In genomic region chr2:69493268-69493667, GRCh38 we compare ENCODE assay signal across 11 cellular contexts. TPM values are rescaled to one million over a fixed set of nuclear protein-coding genes. Genes with fewer than 3 reads are reported as not detected.
DNase-seq lines count a peak whose midpoint lies in the region; ATAC-seq and TF ChIP-seq lines count a peak whose summit lies in the region.
"Had no signal": no experiment of that assay in that cellular context is flagged by ENCODE, and none has a peak within 500 bp of the region (broad histone marks: within the 10 kb centered on the region; RNA-seq: fewer than 3 reads in every experiment).

No MANE protein-coding gene starts in this region.

- H3K4me3 ChIP-seq in BE2C (ENCODE audit: low read depth, low read length) (no peak overlapping the region), gastroesophageal sphincter (no peak overlapping the region)
- H3K4me3 ChIP-seq: thoracic aorta had no signal

- peak overlapping the region; percentile 42 for H3K27ac Mint-ChIP-seq in activated naive CD8-positive, alpha-beta T cell treated with anti-CD3 and anti-CD28 coated beads, Interleukin-2, amount 10 ng/mL, durations not matched to agents 7 days and 5 days

- H3K9me3 Mint-ChIP-seq in activated naive CD8-positive, alpha-beta T cell treated with anti-CD3 and anti-CD28 coated beads, Interleukin-2, amount 10 ng/mL, durations not matched to agents 7 days and 5 days, result no peaks in the 10 kb centered on the region
- H3K9me3 Mint-ChIP-seq: CD14-positive monocyte had no signal

- H3K27me3 ChIP-seq in BE2C (no peaks in the 10 kb centered on the region), gastroesophageal sphincter (no peaks in the 10 kb centered on the region)

- no peak for TF ChIP-seq EP300 in gastroesophageal sphincter (IDR thresholded peaks at IDR 0.05)

- WGBS in gastroesophageal sphincter (ENCODE audit: low coverage in 1 of 2), 2 donors, result 45 to 58% methylated on average over 3 to 6 of the region's 6 CpGs

- H3K9me3 ChIP-seq in BE2C, result no peaks in the 10 kb centered on the region
- H3K9me3 ChIP-seq in gastroesophageal sphincter, result no peaks in the 10 kb centered on the region
- H3K9me3 ChIP-seq: thoracic aorta had no signal

- H3K27me3 Mint-ChIP-seq in activated naive CD8-positive, alpha-beta T cell treated with anti-CD3 and anti-CD28 coated beads, Interleukin-2, amount 10 ng/mL, durations not matched to agents 7 days and 5 days, result no peaks in the 10 kb centered on the region

- H3K4me1 Mint-ChIP-seq in activated naive CD8-positive, alpha-beta T cell treated with anti-CD3 and anti-CD28 coated beads, Interleukin-2, amount 10 ng/mL, durations not matched to agents 7 days and 5 days, result peaks cover 17% of the 10 kb centered on the region

- ATAC-seq in activated naive CD8-positive, alpha-beta T cell treated with anti-CD3 and anti-CD28 coated beads, Interleukin-2, amount 10 ng/mL, durations not matched to agents 7 days and 5 days (ENCODE audit: low read depth), result no peak
- ATAC-seq in left colon (peak; percentile 71), gastroesophageal sphincter (no peak)

- TF ChIP-seq CTCF in BE2C (IDR thresholded peaks at IDR 0.05; ENCODE audit: low read depth, low read length) (peak; percentile 22; the same call in 1 of the 2 replicates), gastroesophageal sphincter (IDR thresholded peaks at IDR 0.05) (no peak)

- TF ChIP-seq POLR2A in gastroesophageal sphincter (IDR thresholded peaks at IDR 0.05), result no peak

- intact Hi-C loops in left colon (cut with DNase I, micrococcal nuclease), result no loop called here

- H3K36me3 Mint-ChIP-seq in activated naive CD8-positive, alpha-beta T cell treated with anti-CD3 and anti-CD28 coated beads, Interleukin-2, amount 10 ng/mL, durations not matched to agents 7 days and 5 days, result peaks cover 26% of the 10 kb centered on the region

- DNase-seq in BE2C (peak; percentile 54), NCI-H1092 (lab: John Stamatoyannopoulos, UW) (peak; percentile 49), left colon (peak; percentile 37 to 49), retina (no peak), NCI-H524 treated with DMSO at 0.1 percent for 48 hours (lab: John Stamatoyannopoulos, UW) (no peak)
- no peak for DNase-seq in activated naive CD8-positive, alpha-beta T cell treated with anti-CD3 and anti-CD28 coated beads, Interleukin-2, amount 10 ng/mL, durations not matched to agents 7 days and 5 days
- DNase-seq in stimulated activated naive CD4-positive, alpha-beta T cell treated with Interleukin-2 at 50 U/mL for 16 hours (lab: John Stamatoyannopoulos, UW), result no peak
- DNase-seq: NCI-H524 had no signal

- H3K4me1 ChIP-seq in BE2C, result peaks cover 7% of the 10 kb centered on the region; the same call in 1 of the 2 replicates
- peaks cover 0 to 8% (median 0%) of the 10 kb centered on the region in 3 donors for H3K4me1 ChIP-seq in gastroesophageal sphincter

- H3K36me3 ChIP-seq in BE2C (no peaks in the 10 kb centered on the region), gastroesophageal sphincter (peaks cover 0 to 49% of the 10 kb centered on the region in 2 donors)

- H3K27ac ChIP-seq in gastroesophageal sphincter, result no peak overlapping the region
- H3K27ac ChIP-seq: thoracic aorta had no signal

- no peak overlapping the region for H3K4me3 Mint-ChIP-seq in activated naive CD8-positive, alpha-beta T cell treated with anti-CD3 and anti-CD28 coated beads, Interleukin-2, amount 10 ng/mL, durations not matched to agents 7 days and 5 days
- H3K4me3 Mint-ChIP-seq: CD14-positive monocyte had no signal

- POLR2A ChIA-PET in activated naive CD8-positive, alpha-beta T cell treated with anti-CD3 and anti-CD28 coated beads, Interleukin-2, amount 10 ng/mL, durations not matched to agents 7 days and 5 days (lab: Charles Lee), result no interaction called here

RNA-seq across cellular contexts. Expression of gene NFU1, which starts 56.0 kb away (rescaled TPM):
- 11.0 TPM for polyA plus RNA-seq in BE2C (2012; ENCODE audit: insufficient read depth, insufficient read length, low read depth)
- total RNA-seq in activated naive CD8-positive, alpha-beta T cell treated with anti-CD3 and anti-CD28 coated beads, Interleukin-2, amount 10 ng/mL, durations not matched to agents 7 days and 5 days, result 10 to 100 TPM; 32.9 to 33.0 TPM
- total RNA-seq in left colon, result 10 to 100 TPM; 41.1 to 44.6 TPM
- total RNA-seq in gastroesophageal sphincter, result 10 to 100 TPM; 58.9 to 77.2 (median 62.2) TPM

Comparison
In these comparisons a context has a peak if more than half of its experiments do, and no peak if none do; other contexts are left out.
1. DNase-seq: peak in BE2C (single experiment), NCI-H1092 (single experiment) and left colon (2 of 2); none in activated naive CD8-positive, alpha-beta T cell treated with anti-CD3 and anti-CD28 coated beads, Interleukin-2, amount 10 ng/mL, durations not matched to agents 7 days and 5 days (single experiment), retina (single experiment), NCI-H524 treated with DMSO at 0.1 percent for 48 hours (single experiment) and stimulated activated naive CD4-positive, alpha-beta T cell treated with Interleukin-2 at 50 U/mL for 16 hours (single experiment).